Comparison of ENCODE assay signal across 8 cellular contexts in genomic region chr16:89815639-89816348, GRCh38. TPM values are rescaled to one million over a fixed set of nuclear protein-coding genes. Genes with fewer than 3 reads are reported as not detected.
A peak's percentile ranks its signal among the peaks of the same experiment; 100 is the strongest.
DNase-seq lines count a peak whose midpoint lies in the region; ATAC-seq and TF ChIP-seq lines count a peak whose summit lies in the region.

No MANE protein-coding gene starts in this region.

- no peaks in the 10 kb centered on the region for H3K9me3 ChIP-seq in Peyer's patch
- H3K9me3 ChIP-seq in osteoblast (ENCODE audit: low read depth, low read length), result no peaks in the 10 kb centered on the region

- peaks cover 23% of the 10 kb centered on the region for H3K79me2 ChIP-seq in osteoblast (ENCODE audit: insufficient read depth, low read length)

- H3K36me3 ChIP-seq in Peyer's patch, result no peaks in the 10 kb centered on the region
- no peaks in the 10 kb centered on the region for H3K36me3 ChIP-seq in osteoblast (ENCODE audit: insufficient read depth, low read length)

- peak overlapping the region; percentile 88 for H2AFZ ChIP-seq in osteoblast (ENCODE audit: low read length)

- H3K4me3 ChIP-seq in Peyer's patch (peak overlapping the region; percentile 73 to 97 (median 79)), osteoblast (ENCODE audit: insufficient read depth, low read length) (peak overlapping the region; percentile 90)

- H3K27me3 Mint-ChIP-seq in effector memory CD8-positive, alpha-beta T cell, result no peaks in the 10 kb centered on the region

- no peaks in the 10 kb centered on the region for H4K20me1 ChIP-seq in osteoblast (ENCODE audit: insufficient read depth, low read length)

- no peak overlapping the region for H3K27ac Mint-ChIP-seq in effector memory CD8-positive, alpha-beta T cell

- peaks cover 7 to 16% of the 10 kb centered on the region in 2 donors for H3K4me1 Mint-ChIP-seq in effector memory CD8-positive, alpha-beta T cell (ENCODE audit: low read depth in 2 of 2)

- DNase-seq in Right ventricle myocardium inferior (ENCODE audit: missing footprints) (peak; percentile 46), Right ventricle myocardium superior (no peak), Peyer's patch (no peak), osteoblast (ENCODE audit: insufficient read length, low spot score, missing footprints) (peak; percentile 86), NCI-H2107 treated with DMSO at 0.1 percent for 48 hours (lab: John Stamatoyannopoulos, UW; ENCODE audit: unreplicated experiment) (no peak), NCI-H446 treated with DMSO at 0.1 percent for 48 hours (lab: John Stamatoyannopoulos, UW) (no peak)
- DNase-seq in effector memory CD8-positive, alpha-beta T cell, result no peak

- ATAC-seq in Right ventricle myocardium inferior (no peak), Right ventricle myocardium superior (ENCODE audit: poor library complexity) (no peak), HG02884 (IDR thresholded peaks at IDR 0.05; ENCODE audit: unreplicated experiment) (peak; percentile 28)
- peak; percentile 16 for ATAC-seq in effector memory CD8-positive, alpha-beta T cell (replicated peaks)

- H3K36me3 Mint-ChIP-seq in effector memory CD8-positive, alpha-beta T cell (ENCODE audit: insufficient read depth), result peaks cover 9% of the 10 kb centered on the region

- intact Hi-C loops in Right ventricle myocardium inferior (cut with DNase I) (loop anchor here (10.0 kb wide), 1 partner anchor 49 kb away; no protein-coding TSS in a partner anchor), Right ventricle myocardium superior (cut with DNase I) (no loop called here)

- peak overlapping the region; percentile 65 for H3K4me3 Mint-ChIP-seq in effector memory CD8-positive, alpha-beta T cell

- H3K27ac ChIP-seq in Peyer's patch (peak overlapping the region in 2 of 4 donors; percentile 90 to 92), osteoblast (ENCODE audit: low read depth, low read length) (no peak overlapping the region)

- no peak for TF ChIP-seq POLR2A in Peyer's patch (IDR thresholded peaks at IDR 0.05)

- no peaks in the 10 kb centered on the region for H3K9me3 Mint-ChIP-seq in effector memory CD8-positive, alpha-beta T cell

- TF ChIP-seq CTCF in Peyer's patch (IDR thresholded peaks at IDR 0.05) (no peak), osteoblast (IDR thresholded peaks at IDR 0.05; ENCODE audit: extremely low read depth, low read depth, low read length) (no peak)

- H3K27me3 ChIP-seq in Peyer's patch (no peaks in the 10 kb centered on the region), osteoblast (ENCODE audit: insufficient read depth, low read length) (no peaks in the 10 kb centered on the region)

- H3K4me1 ChIP-seq in Peyer's patch (peaks cover 0 to 22% (median 8%) of the 10 kb centered on the region in 4 donors), osteoblast (ENCODE audit: insufficient read depth, low read length) (peaks cover 6% of the 10 kb centered on the region)

- peak overlapping the region; percentile 95 for H3K4me2 ChIP-seq in osteoblast (ENCODE audit: insufficient read depth, low read length)

RNA-seq across cellular contexts. Expression of gene FANCA, which starts 0.7 kb away (rescaled TPM):
- 2.8 TPM for total RNA-seq in Right ventricle myocardium inferior
- total RNA-seq in Right ventricle myocardium superior, result 1.9 TPM
- total RNA-seq in Peyer's patch, result 100 to 1,000 TPM in 1 of 4 donors, 10 to 100 TPM in 3; 19.4 to 187 (median 27.9) TPM
- 4.0 and 8.3 TPM in 2 replicates for total RNA-seq in osteoblast

RNA-seq across cellular contexts. Expression of gene SPIRE2, which starts 12.5 kb away (rescaled TPM):
- 0.54 TPM for total RNA-seq in Right ventricle myocardium inferior
- total RNA-seq in Right ventricle myocardium superior, result 1.2 TPM
- total RNA-seq in Peyer's patch, result 100 to 1,000 TPM in 3 of 4 donors, 10 to 100 TPM in 1; 45.5 to 147 (median 111) TPM
- 0.72 and 1.5 TPM in 2 replicates for total RNA-seq in osteoblast

RNA-seq across cellular contexts. Expression of gene TCF25, which starts 57.6 kb away (rescaled TPM):
- total RNA-seq in Right ventricle myocardium inferior (82.2 TPM), Right ventricle myocardium superior (83.2 TPM), Peyer's patch (100 to 1,000 TPM; 247 to 946 (median 371) TPM), osteoblast (225 and 230 TPM in 2 replicates)

Comparison
In these comparisons a context has a peak if more than half of its experiments do, and no peak if none do; other contexts are left out.
1. DNase-seq: peak in Right ventricle myocardium inferior (single experiment) and osteoblast (single experiment); none in Right ventricle myocardium superior (single experiment), Peyer's patch (0 of 3), effector memory CD8-positive, alpha-beta T cell (0 of 3), NCI-H2107 treated with DMSO at 0.1 percent for 48 hours (single experiment) and NCI-H446 treated with DMSO at 0.1 percent for 48 hours (single experiment).
2. ATAC-seq: peak in HG02884 (single experiment) and effector memory CD8-positive, alpha-beta T cell (single experiment); none in Right ventricle myocardium inferior (single experiment) and Right ventricle myocardium superior (single experiment).
3. RNA of gene SPIRE2, which starts 12.5 kb away (total RNA-seq): 45.5 to 147 TPM in Peyer's patch; 1.2 TPM in Right ventricle myocardium superior (single experiment), 0.72 to 1.5 TPM in osteoblast and 0.54 TPM in Right ventricle myocardium inferior (single experiment); every median in the first group is over 10 times any median in the second.